ENCODE assay signal across 8 cellular contexts in the genomic region with DNA sequence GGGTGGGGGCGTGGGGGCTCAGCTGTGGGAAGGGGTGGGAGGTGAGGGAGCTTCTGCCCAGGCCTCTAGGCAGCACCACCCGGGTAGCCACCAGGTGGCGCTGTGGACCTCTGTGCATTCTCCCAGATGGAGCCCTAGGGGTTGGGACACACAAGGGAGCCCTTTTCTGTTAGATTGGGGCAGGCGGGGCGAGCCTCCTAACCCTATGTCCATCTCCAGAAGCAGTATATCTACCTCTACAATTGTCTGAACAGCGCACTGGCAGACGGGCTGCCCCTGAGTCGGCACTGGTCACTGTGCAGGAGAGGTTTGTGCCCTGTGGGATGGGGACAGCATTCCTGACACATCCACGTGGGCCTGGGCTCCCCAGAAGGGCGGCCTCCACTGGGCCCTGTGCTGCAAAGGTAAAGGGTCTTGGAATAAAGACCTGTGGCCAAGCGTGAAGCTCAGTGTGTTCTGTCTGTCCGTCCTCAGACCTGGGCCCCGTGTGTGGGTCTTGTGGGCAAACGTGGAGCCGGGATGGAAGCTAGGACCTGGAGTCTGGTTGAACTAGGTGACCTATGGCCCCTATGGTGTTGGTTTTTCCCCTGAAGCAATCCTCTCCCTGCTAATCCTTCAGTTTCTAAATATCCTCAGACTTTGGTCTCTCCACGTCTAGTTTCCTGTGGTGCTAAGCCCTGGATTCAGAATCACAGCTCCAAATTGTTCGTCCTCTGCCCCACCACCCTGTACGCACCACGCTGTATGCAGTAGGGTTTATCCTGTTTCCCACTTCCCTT. TPM values are rescaled to one million over a fixed set of nuclear protein-coding genes. Genes with fewer than 3 reads are reported as not detected.
A peak's percentile ranks its signal among the peaks of the same experiment; 100 is the strongest.
DNase-seq lines count a peak whose midpoint lies in the region; ATAC-seq and TF ChIP-seq lines count a peak whose summit lies in the region.

No MANE protein-coding gene starts in this region.

- no peak overlapping the region for H3K4me3 ChIP-seq in cardiac fibroblast (replicated peaks in 1 of 2; ENCODE audit: low read depth in 2 of 2, low read length in 2 of 2)

- TF ChIP-seq CTCF in cardiac fibroblast (IDR thresholded peaks at IDR 0.05; ENCODE audit: low read depth, low read length) = peak; percentile 66

- ATAC-seq in activated CD4-positive, CD25-positive, alpha-beta regulatory T cell treated with anti-CD3 and anti-CD28 coated beads, Interleukin-2, amount 50 U/mL, for 24 hours = peak; percentile 60 to 67
- ATAC-seq in left lobe of liver (peak; percentile 69), HG02852 (IDR thresholded peaks at IDR 0.05; ENCODE audit: unreplicated experiment) (no peak)

- DNase-seq in NK-92 treated with Interleukin-12 subunit alpha and Interleukin-12 subunit beta, amount 100 ng/mL, for 24 hours (lab: John Stamatoyannopoulos, UW) = peak; percentile 55
- DNase-seq in NK-92 (lab: John Stamatoyannopoulos, UW; ENCODE audit: unreplicated experiment) = no peak
- peak; percentile 60 for DNase-seq in NCI-H1694 treated with DMSO at 0.1 percent for 48 hours (lab: John Stamatoyannopoulos, UW)
- peak; percentile 64 to 65 for DNase-seq in cardiac fibroblast (ENCODE audit: low read depth in 2 of 2)
- peak; percentile 73 for DNase-seq in left lobe of liver (ENCODE audit: low spot score)
- peak; percentile 37 to 76 (median 54) for DNase-seq in stimulated activated CD4-positive, alpha-beta T cell treated with anti-CD3 and anti-CD28 coated beads, TNF-alpha, amount 100 ng/mL, for 1 hour (ENCODE audit: low read depth in 3 of 3, low spot score in 1 of 3)

RNA-seq across cellular contexts. Expression of a gene that starts 4.4 kb away (rescaled TPM):
- 1.4 TPM for total RNA-seq in left lobe of liver

RNA-seq across cellular contexts. Expression of a gene that starts 28.8 kb away (rescaled TPM):
- total RNA-seq in left lobe of liver = 0.86 TPM

RNA-seq across cellular contexts. Expression of a gene that starts 44.7 kb away (rescaled TPM):
- 34.6 TPM for total RNA-seq in left lobe of liver
